In the genomic region with DNA sequence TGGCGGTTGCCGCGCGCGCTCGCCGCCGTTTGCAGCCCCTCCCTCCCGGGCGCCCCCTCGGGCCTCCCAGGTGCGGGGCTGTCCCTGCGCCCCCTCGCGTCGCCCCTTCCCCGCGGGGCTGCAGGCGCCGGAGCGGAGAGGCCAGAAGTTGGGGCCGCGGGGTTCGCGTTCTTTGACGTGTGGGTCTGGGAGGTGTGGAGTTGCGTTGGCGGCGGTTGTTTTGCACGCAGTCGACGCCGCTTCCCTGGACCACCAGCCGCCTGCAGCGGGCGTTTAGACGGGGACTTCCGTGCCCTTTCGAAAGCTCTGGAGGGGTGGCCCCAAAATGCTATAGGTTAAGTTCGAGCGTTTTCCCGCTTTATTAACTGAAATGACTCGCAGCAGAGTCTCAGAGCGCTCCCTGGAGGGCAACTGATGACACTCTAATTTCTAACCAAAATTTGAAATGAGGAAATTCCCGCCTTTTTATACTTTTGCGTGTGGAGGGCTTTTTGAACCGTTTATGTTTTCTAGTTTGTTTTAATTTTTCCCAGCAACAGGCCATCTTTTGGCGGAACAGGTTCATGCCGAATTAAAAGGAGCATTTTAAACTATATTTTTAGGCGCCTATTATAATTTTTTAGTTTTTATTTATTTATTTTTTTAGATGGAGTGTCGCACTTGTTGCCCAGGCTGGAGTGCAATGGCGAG, we compare ENCODE assay signal across 8 cellular contexts. TPM values are rescaled to one million over a fixed set of nuclear protein-coding genes. Genes with fewer than 3 reads are reported as not detected.
DNase-seq lines count a peak whose midpoint lies in the region; ATAC-seq, FAIRE-seq and TF ChIP-seq lines count a peak whose summit lies in the region.

No MANE protein-coding gene starts in this region.

- FAIRE-seq in keratinocyte (lab: Jason Lieb, UNC): no peak

- peak overlapping the region; percentile 92 for H3K4me3 Mint-ChIP-seq in WTC11

- peaks cover 0 to 3% of the 10 kb centered on the region in 2 experiments for H3K36me3 ChIP-seq in keratinocyte (ENCODE audit: control insufficient read depth in 2 of 2, extremely low read depth in 1 of 2, insufficient read depth in 2 of 2, low read length in 2 of 2)

- ATAC-seq in GM18873 (IDR thresholded peaks at IDR 0.05; ENCODE audit: low FRiP score, unreplicated experiment): peak; percentile 61
- ATAC-seq in HG03159 (IDR thresholded peaks at IDR 0.05; ENCODE audit: unreplicated experiment): peak; percentile 62
- peak; percentile 32 for ATAC-seq in WTC11

- no peaks in the 10 kb centered on the region for H3K9me1 ChIP-seq in keratinocyte (ENCODE audit: control insufficient read depth, extremely low read depth, insufficient read depth, low read length)

- peak overlapping the region; percentile 95 for H3K27ac Mint-ChIP-seq in WTC11

- H4K20me1 ChIP-seq in keratinocyte (ENCODE audit: control insufficient read depth, extremely low read depth, insufficient read depth, low read length): no peaks in the 10 kb centered on the region

- POLR2A ChIA-PET in WTC11 (lab: Charles Lee): interaction anchor here (1.6 to 2.7 kb wide), 3 partner anchors 25 to 77 kb away, joined by 4 to 23 read pairs (median 6); partner anchors contain the start of gene SLC25A3

- H3K4me2 ChIP-seq in keratinocyte (ENCODE audit: control insufficient read depth, extremely low read depth, insufficient read depth, low read depth, low read length): peak overlapping the region; percentile 94

- dilution Hi-C loops in keratinocyte (cut with MboI; ENCODE audit: extremely low pct_ligation_motif_present, low sequenced_read_pairs): no loop called here

- no peaks in the 10 kb centered on the region for H3K27me3 Mint-ChIP-seq in WTC11 (ENCODE audit: low read depth)

- peak overlapping the region; percentile 92 for H3K9ac ChIP-seq in keratinocyte (ENCODE audit: control insufficient read depth, extremely low read depth, insufficient read depth, low read length)

- no peaks in the 10 kb centered on the region for H3K9me3 ChIP-seq in keratinocyte (ENCODE audit: control insufficient read depth, low read depth, low read length)

- no peaks in the 10 kb centered on the region for H3K9me3 Mint-ChIP-seq in WTC11

- H3K79me2 ChIP-seq in keratinocyte (ENCODE audit: control insufficient read depth, insufficient read depth, low read length): peaks cover 58% of the 10 kb centered on the region

- peaks cover 10% of the 10 kb centered on the region for H3K4me1 ChIP-seq in keratinocyte (ENCODE audit: control insufficient read depth, extremely low read depth, insufficient read depth, low read length)

- CTCF ChIA-PET in WTC11 (lab: Charles Lee): interaction anchor here (1.1 to 3.2 kb wide), 4 partner anchors 24 to 97 kb away, joined by 3 to 16 read pairs (median 4); no protein-coding TSS in a partner anchor

- H3K36me3 Mint-ChIP-seq in WTC11: peaks cover 18% of the 10 kb centered on the region

- H3K4me3 ChIP-seq in keratinocyte (ENCODE audit: control insufficient read depth in 2 of 3, extremely low read depth in 1 of 3, insufficient read depth in 2 of 3, low read depth in 1 of 3, low read length in 3 of 3): peak overlapping the region; percentile 69 to 94 (median 87)

- peak overlapping the region; percentile 96 for H2AFZ ChIP-seq in keratinocyte (ENCODE audit: control insufficient read depth, low read length)

- TF ChIP-seq CTCF in WTC11 (IDR thresholded peaks at IDR 0.05) (no peak; the same call in 1 of the 2 replicates), keratinocyte (optimal IDR thresholded peaks at IDR 0.05 in 1 of 3, IDR thresholded peaks at IDR 0.05 in 1 of 3, conservative IDR thresholded peaks at IDR 0.05 in 1 of 3; ENCODE audit: extremely low read depth in 1 of 3, insufficient read depth in 2 of 3, low read length in 3 of 3) (peak; percentile 57 to 68 (median 65))

- H3K4me1 Mint-ChIP-seq in WTC11: peaks cover 50% of the 10 kb centered on the region

- H3K27ac ChIP-seq in caudate nucleus (ENCODE audit: low read depth, low read length): peak overlapping the region; percentile 92
- H3K27ac ChIP-seq in keratinocyte (ENCODE audit: control insufficient read depth, insufficient read depth, low read length): peak overlapping the region; percentile 78

- peak; percentile 73 for DNase-seq in AG08395 (ENCODE audit: low spot score)
- peak; percentile 95 for DNase-seq in NCI-H2227 (lab: John Stamatoyannopoulos, UW; ENCODE audit: unreplicated experiment)
- DNase-seq in WTC11 (ENCODE audit: low spot score): peak; percentile 72
- DNase-seq in caudate nucleus (lab: John Stamatoyannopoulos, UW): peak in 54 of 61 donors; percentile 8 to 86 (median 54)
- no peak for DNase-seq in keratinocyte (ENCODE audit: low read depth, low spot score)
- DNase-seq in stimulated activated CD4-positive, alpha-beta T cell treated with anti-CD3 and anti-CD28 coated beads, Interleukin-15, amount 100 ng/mL, for 24 hours: peak; percentile 90

- no peaks in the 10 kb centered on the region for H3K27me3 ChIP-seq in keratinocyte (ENCODE audit: control insufficient read depth, extremely low read depth, insufficient read depth, low read length)

TF ChIP-seq in WTC11, 78 proteins besides CTCF, POLR2A, EP300 and RAD21 (continues in another document):
- TF ChIP-seq MXD4 (CRISPR knock-in tag; IDR thresholded peaks at IDR 0.05; ENCODE audit: borderline replicate concordance) (no peak), ELF4 (CRISPR knock-in tag; IDR thresholded peaks at IDR 0.05; ENCODE audit: low read depth) (peak; percentile 16; the same call in 1 of the 2 replicates), OVOL2 (CRISPR knock-in tag; IDR thresholded peaks at IDR 0.05; ENCODE audit: borderline replicate concordance) (no peak), SMAD4 (CRISPR knock-in tag; IDR thresholded peaks at IDR 0.05) (no peak), ETV6 (CRISPR knock-in tag; IDR thresholded peaks at IDR 0.05) (no peak), NFE2L1 (CRISPR knock-in tag; IDR thresholded peaks at IDR 0.05) (no peak), ZNF317 (CRISPR knock-in tag; IDR thresholded peaks at IDR 0.05; ENCODE audit: borderline replicate concordance, low read depth) (peak; percentile 33; the same call in 1 of the 2 replicates), ATF1 (CRISPR knock-in tag; IDR thresholded peaks at IDR 0.05) (no peak), ZNF423 (CRISPR knock-in tag; IDR thresholded peaks at IDR 0.05) (no peak), SOX15 (CRISPR knock-in tag; IDR thresholded peaks at IDR 0.05) (no peak)
- TF ChIP-seq, protein P1, sequence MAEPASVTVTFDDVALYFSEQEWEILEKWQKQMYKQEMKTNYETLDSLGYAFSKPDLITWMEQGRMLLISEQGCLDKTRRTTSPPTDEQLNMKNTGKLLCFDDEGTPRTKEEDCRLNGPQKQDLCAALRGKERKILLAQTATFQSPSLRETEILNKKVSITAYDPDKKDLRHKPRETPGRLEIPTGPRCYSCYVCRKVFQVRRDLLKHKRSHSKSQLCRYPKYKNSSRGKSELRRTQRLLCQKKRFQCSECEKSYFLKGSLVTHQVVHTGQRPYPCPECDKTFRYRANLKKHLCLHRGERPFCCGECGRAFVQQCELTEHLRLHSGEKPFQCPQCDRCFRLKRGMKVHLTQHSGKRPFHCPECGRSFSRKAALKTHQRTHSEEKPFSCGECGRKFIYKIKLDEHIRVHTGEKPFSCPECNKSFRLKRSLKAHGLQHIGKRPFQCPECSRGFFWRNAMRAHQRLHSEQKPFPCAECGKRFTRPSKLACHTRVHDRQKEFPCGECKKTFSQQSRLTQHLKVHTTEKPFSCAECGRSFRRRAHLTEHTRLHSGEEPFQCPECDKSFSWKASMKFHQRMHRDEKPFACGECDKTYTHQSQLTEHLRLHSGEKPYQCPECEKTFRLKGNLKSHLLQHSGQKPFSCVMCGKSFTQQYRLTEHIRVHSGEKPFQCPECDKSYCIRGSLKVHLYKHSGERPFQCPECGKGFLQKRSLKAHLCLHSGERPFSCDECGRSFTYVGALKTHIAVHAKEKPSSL (CRISPR knock-in tag; conservative IDR thresholded peaks at IDR 0.05): no peak
- TF ChIP-seq, protein P2, sequence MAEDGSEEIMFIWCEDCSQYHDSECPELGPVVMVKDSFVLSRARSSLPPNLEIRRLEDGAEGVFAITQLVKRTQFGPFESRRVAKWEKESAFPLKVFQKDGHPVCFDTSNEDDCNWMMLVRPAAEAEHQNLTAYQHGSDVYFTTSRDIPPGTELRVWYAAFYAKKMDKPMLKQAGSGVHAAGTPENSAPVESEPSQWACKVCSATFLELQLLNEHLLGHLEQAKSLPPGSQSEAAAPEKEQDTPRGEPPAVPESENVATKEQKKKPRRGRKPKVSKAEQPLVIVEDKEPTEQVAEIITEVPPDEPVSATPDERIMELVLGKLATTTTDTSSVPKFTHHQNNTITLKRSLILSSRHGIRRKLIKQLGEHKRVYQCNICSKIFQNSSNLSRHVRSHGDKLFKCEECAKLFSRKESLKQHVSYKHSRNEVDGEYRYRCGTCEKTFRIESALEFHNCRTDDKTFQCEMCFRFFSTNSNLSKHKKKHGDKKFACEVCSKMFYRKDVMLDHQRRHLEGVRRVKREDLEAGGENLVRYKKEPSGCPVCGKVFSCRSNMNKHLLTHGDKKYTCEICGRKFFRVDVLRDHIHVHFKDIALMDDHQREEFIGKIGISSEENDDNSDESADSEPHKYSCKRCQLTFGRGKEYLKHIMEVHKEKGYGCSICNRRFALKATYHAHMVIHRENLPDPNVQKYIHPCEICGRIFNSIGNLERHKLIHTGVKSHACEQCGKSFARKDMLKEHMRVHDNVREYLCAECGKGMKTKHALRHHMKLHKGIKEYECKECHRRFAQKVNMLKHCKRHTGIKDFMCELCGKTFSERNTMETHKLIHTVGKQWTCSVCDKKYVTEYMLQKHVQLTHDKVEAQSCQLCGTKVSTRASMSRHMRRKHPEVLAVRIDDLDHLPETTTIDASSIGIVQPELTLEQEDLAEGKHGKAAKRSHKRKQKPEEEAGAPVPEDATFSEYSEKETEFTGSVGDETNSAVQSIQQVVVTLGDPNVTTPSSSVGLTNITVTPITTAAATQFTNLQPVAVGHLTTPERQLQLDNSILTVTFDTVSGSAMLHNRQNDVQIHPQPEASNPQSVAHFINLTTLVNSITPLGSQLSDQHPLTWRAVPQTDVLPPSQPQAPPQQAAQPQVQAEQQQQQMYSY (CRISPR knock-in tag; IDR thresholded peaks at IDR 0.05): no peak

RNA-seq across cellular contexts. Expression of gene TMPO, which starts 0.9 kb away (rescaled TPM):
- total RNA-seq in WTC11 (2021): 171 to 177 TPM (median 176 TPM) in 3 replicates
- polyA plus RNA-seq in keratinocyte: 10.2 to 41.0 TPM (median 30.5 TPM) in 3 replicates
- 16.5 TPM for polyA plus RNA-seq in keratinocyte (2011; ENCODE audit: low read depth)
- 8.9 and 17.9 TPM in 2 replicates for polyA plus RNA-seq in keratinocyte (2011; cell fraction: cytosol; rRNA removed)
- 10.6 and 16.6 TPM in 2 replicates for polyA plus RNA-seq in keratinocyte (2011; cell fraction: nucleus; rRNA removed)
- polyA plus RNA-seq in keratinocyte (2012; ENCODE audit: low replicate concordance): 9.8 and 29.2 TPM in 2 replicates
- polyA minus RNA-seq in keratinocyte: 6.4 to 32.8 TPM (median 6.6 TPM) in 3 replicates
- 16.5 TPM for polyA minus RNA-seq in keratinocyte (2011; cell fraction: cytosol; rRNA and poly(A)+ RNA removed)
- 11.4 and 16.5 TPM in 2 replicates for polyA minus RNA-seq in keratinocyte (2011; cell fraction: nucleus; rRNA and poly(A)+ RNA removed)
